ENCODE assay signal across 14 cellular contexts in the genomic region with DNA sequence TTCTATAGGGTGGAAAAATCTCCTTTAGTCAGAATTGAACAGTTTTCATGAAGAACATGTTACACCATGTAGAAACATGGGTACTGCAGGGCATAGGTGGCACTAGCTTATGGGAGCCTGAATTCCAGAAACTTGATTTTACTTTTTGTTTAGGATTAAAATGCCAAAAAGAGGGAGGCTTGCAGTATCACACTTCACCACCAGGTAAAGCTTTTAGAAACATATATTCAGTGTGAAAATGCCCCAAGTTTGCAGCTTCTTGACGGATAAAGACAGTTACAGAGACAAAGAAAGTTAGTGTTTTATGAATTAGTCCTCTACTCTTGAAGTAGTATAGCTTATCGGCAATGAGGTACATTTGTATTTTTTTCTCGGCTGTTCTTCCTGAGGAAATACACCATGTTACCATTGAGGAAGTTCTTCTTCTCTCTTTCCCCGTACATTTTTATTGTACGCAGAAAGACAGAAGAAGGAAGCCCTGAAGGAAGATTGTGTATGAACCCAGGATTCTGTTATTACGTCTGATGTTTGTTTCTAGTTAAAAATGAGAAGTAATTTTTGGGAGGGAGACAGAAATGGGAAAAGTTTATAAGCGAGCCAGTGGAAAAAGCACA.
A peak's percentile ranks its signal among the peaks of the same experiment; 100 is the strongest.
DNase-seq lines count a peak whose midpoint lies in the region; ATAC-seq and TF ChIP-seq lines count a peak whose summit lies in the region.
"Had no signal": no experiment of that assay in that cellular context is flagged by ENCODE, and none has a peak within 500 bp of the region (broad histone marks: within the 10 kb centered on the region; RNA-seq: fewer than 3 reads in every experiment).

No MANE protein-coding gene starts in this region.

- H3K4me3 ChIP-seq in cardiac muscle cell (no peak overlapping the region), SK-N-SH (ENCODE audit: low read depth in 2 of 2, low read length in 1 of 2) (no peak overlapping the region), fibroblast of pulmonary artery (replicated peaks; ENCODE audit: low read depth, low read length) (no peak overlapping the region), neuronal stem cell (ENCODE audit: low read length in 2 of 2) (no peak overlapping the region)
- H3K4me3 ChIP-seq: BLaER1, gastrocnemius medialis had no signal

- H2AFZ ChIP-seq in SK-N-SH (ENCODE audit: low read depth) (no peak overlapping the region), neuronal stem cell (ENCODE audit: low read length) (no peak overlapping the region)

- H3K27ac Mint-ChIP-seq in type B pancreatic cell, result peak overlapping the region; percentile 40
- H3K27ac Mint-ChIP-seq: activated CD4-positive, alpha-beta memory T cell treated with anti-CD3 and anti-CD28 coated beads, Interleukin-2, amount 10 ng/mL, durations not matched to agents 7 days and 5 days; activated naive CD8-positive, alpha-beta T cell treated with anti-CD3 and anti-CD28 coated beads, Interleukin-2, amount 10 ng/mL, durations not matched to agents 7 days and 5 days; stimulated activated naive B cell treated with anti-CD40 and anti-IgM and Interleukin-4, amounts not matched to agents 10 μg/mL and 1 μg/mL and 100 μg/mL, for 72 hours had no signal

- no peak overlapping the region for H3K9ac ChIP-seq in SK-N-SH
- no peak overlapping the region for H3K9ac ChIP-seq in neuronal stem cell (ENCODE audit: low read depth, low read length, poor library complexity)
- H3K9ac ChIP-seq: BLaER1 had no signal

- ATAC-seq in Right ventricle myocardium superior (ENCODE audit: poor library complexity), result no peak
- ATAC-seq in omental fat pad (ENCODE audit: low FRiP score), result no peak
- ATAC-seq in GM19035 (IDR thresholded peaks at IDR 0.05; ENCODE audit: unreplicated experiment), result no peak
- ATAC-seq: gastrocnemius medialis; stimulated activated naive B cell treated with anti-CD40 and anti-IgM and Interleukin-4, amounts not matched to agents 10 μg/mL and 1 μg/mL and 100 μg/mL, for 72 hours had no signal

- peaks cover 3% of the 10 kb centered on the region for H3K9me3 Mint-ChIP-seq in type B pancreatic cell
- H3K9me3 Mint-ChIP-seq: activated naive CD8-positive, alpha-beta T cell treated with anti-CD3 and anti-CD28 coated beads, Interleukin-2, amount 10 ng/mL, durations not matched to agents 7 days and 5 days; stimulated activated naive B cell treated with anti-CD40 and anti-IgM and Interleukin-4, amounts not matched to agents 10 μg/mL and 1 μg/mL and 100 μg/mL, for 72 hours had no signal

- POLR2A ChIA-PET in SK-N-SH (lab: Yijun Ruan, JAX), result no interaction called here

- H3K4me1 Mint-ChIP-seq in type B pancreatic cell (ENCODE audit: unreplicated experiment), result peaks cover 67% of the 10 kb centered on the region
- H3K4me1 Mint-ChIP-seq: activated CD4-positive, alpha-beta memory T cell treated with anti-CD3 and anti-CD28 coated beads, Interleukin-2, amount 10 ng/mL, durations not matched to agents 7 days and 5 days; activated naive CD8-positive, alpha-beta T cell treated with anti-CD3 and anti-CD28 coated beads, Interleukin-2, amount 10 ng/mL, durations not matched to agents 7 days and 5 days; stimulated activated naive B cell treated with anti-CD40 and anti-IgM and Interleukin-4, amounts not matched to agents 10 μg/mL and 1 μg/mL and 100 μg/mL, for 72 hours had no signal

- H3K4me2 ChIP-seq in SK-N-SH (no peak overlapping the region), neuronal stem cell (ENCODE audit: insufficient read depth, low read length, poor library complexity, severe bottlenecking) (no peak overlapping the region)
- H3K4me2 ChIP-seq: BLaER1 had no signal

- DNase-seq in cardiac muscle cell (ENCODE audit: low read depth in 1 of 2, low spot score in 1 of 2), result no peak
- DNase-seq in Right ventricle myocardium superior, result no peak
- no peak for DNase-seq in SK-N-SH
- DNase-seq in fibroblast of pulmonary artery (ENCODE audit: low read depth), result no peak
- DNase-seq in type B pancreatic cell (ENCODE audit: extremely low spot score, unreplicated experiment), result no peak
- no peak for DNase-seq in omental fat pad (ENCODE audit: low spot score)
- DNase-seq in neuronal stem cell (ENCODE audit: low spot score), result no peak
- DNase-seq: activated CD4-positive, alpha-beta memory T cell treated with anti-CD3 and anti-CD28 coated beads, Interleukin-2, amount 10 ng/mL, durations not matched to agents 7 days and 5 days; activated naive CD8-positive, alpha-beta T cell treated with anti-CD3 and anti-CD28 coated beads, Interleukin-2, amount 10 ng/mL, durations not matched to agents 7 days and 5 days; gastrocnemius medialis; NCI-H187; stimulated activated naive B cell treated with anti-CD40 and anti-IgM and Interleukin-4, amounts not matched to agents 10 μg/mL and 1 μg/mL and 100 μg/mL, for 72 hours had no signal

- H2BK5ac ChIP-seq in neuronal stem cell (ENCODE audit: low read length), result no peak overlapping the region

- intact Hi-C loops in Right ventricle myocardium superior (cut with DNase I), result loop anchor here (10.0 kb wide), 1 partner anchor 160 kb away; no protein-coding TSS in a partner anchor

- no peak overlapping the region for H2BK12ac ChIP-seq in neuronal stem cell (ENCODE audit: low read length)

- TF ChIP-seq EP300 in SK-N-SH (IDR thresholded peaks at IDR 0.05; ENCODE audit: borderline replicate concordance in 1 of 2, low read depth in 1 of 2, low read length in 1 of 2), result no peak

- CTCF ChIA-PET in SK-N-SH (lab: Yijun Ruan, JAX), result interaction anchor here (0.6 to 2.3 kb wide), 4 partner anchors 8 to 754 kb away, joined by 3 to 9 read pairs (median 3); no protein-coding TSS in a partner anchor

- 92% methylated on average over 7 of the region's 7 CpGs for WGBS in SK-N-SH (ENCODE audit: low lambda C conversion rate)
- no CpG with 5 or more reads among the region's 7 CpGs for WGBS in neuronal stem cell (ENCODE audit: extremely low coverage in 2 of 2, insufficient read length in 2 of 2, insufficient replicate concordance in 1 of 2), 2 donors

- H3K27me3 Mint-ChIP-seq in type B pancreatic cell, result no peaks in the 10 kb centered on the region
- H3K27me3 Mint-ChIP-seq: activated CD4-positive, alpha-beta memory T cell treated with anti-CD3 and anti-CD28 coated beads, Interleukin-2, amount 10 ng/mL, durations not matched to agents 7 days and 5 days; activated naive CD8-positive, alpha-beta T cell treated with anti-CD3 and anti-CD28 coated beads, Interleukin-2, amount 10 ng/mL, durations not matched to agents 7 days and 5 days; stimulated activated naive B cell treated with anti-CD40 and anti-IgM and Interleukin-4, amounts not matched to agents 10 μg/mL and 1 μg/mL and 100 μg/mL, for 72 hours had no signal

- peaks cover 63% of the 10 kb centered on the region for H3K36me3 Mint-ChIP-seq in type B pancreatic cell
- H3K36me3 Mint-ChIP-seq: activated naive CD8-positive, alpha-beta T cell treated with anti-CD3 and anti-CD28 coated beads, Interleukin-2, amount 10 ng/mL, durations not matched to agents 7 days and 5 days; stimulated activated naive B cell treated with anti-CD40 and anti-IgM and Interleukin-4, amounts not matched to agents 10 μg/mL and 1 μg/mL and 100 μg/mL, for 72 hours had no signal

- H4K20me1 ChIP-seq in SK-N-SH (ENCODE audit: insufficient read depth), result no peaks in the 10 kb centered on the region
- H4K20me1 ChIP-seq: BLaER1 had no signal

- no peak overlapping the region for H3K23ac ChIP-seq in neuronal stem cell (ENCODE audit: low read depth, low read length, poor library complexity)

- H3K9me2 ChIP-seq in SK-N-SH, result no peaks in the 10 kb centered on the region

- H3K18ac ChIP-seq in neuronal stem cell (ENCODE audit: low read length), result no peak overlapping the region

- H3K36me3 ChIP-seq in cardiac muscle cell (peaks cover 19% of the 10 kb centered on the region), SK-N-SH (replicated peaks in 1 of 2; ENCODE audit: control insufficient read depth in 1 of 2, insufficient read depth in 2 of 2, low read length in 1 of 2) (peaks cover 4 to 15% of the 10 kb centered on the region in 2 experiments), neuronal stem cell (replicated peaks in 1 of 2; ENCODE audit: control insufficient read depth in 2 of 2, insufficient read depth in 2 of 2, low read length in 2 of 2) (peaks cover 0 to 22% of the 10 kb centered on the region in 2 donors)
- H3K36me3 ChIP-seq: BLaER1, gastrocnemius medialis had no signal

- no peaks in the 10 kb centered on the region for H3K79me1 ChIP-seq in neuronal stem cell (ENCODE audit: low read depth, low read length)

- H3K4ac ChIP-seq in neuronal stem cell (ENCODE audit: low read length), result no peak overlapping the region

- H3K4me1 ChIP-seq in cardiac muscle cell (ENCODE audit: low read depth) (peaks cover 40% of the 10 kb centered on the region), SK-N-SH (ENCODE audit: control insufficient read depth in 1 of 2, insufficient read depth in 2 of 2, low read depth in 1 of 2, low read length in 1 of 2) (no peaks in the 10 kb centered on the region), neuronal stem cell (ENCODE audit: control insufficient read depth in 2 of 2, insufficient read depth in 1 of 2, low read depth in 1 of 2, low read length in 2 of 2) (peaks cover 6 to 29% of the 10 kb centered on the region in 2 donors)
- H3K4me1 ChIP-seq: BLaER1 had no signal

- H3K27me3 ChIP-seq in cardiac muscle cell (no peaks in the 10 kb centered on the region), SK-N-SH (ENCODE audit: insufficient read depth) (no peaks in the 10 kb centered on the region), neuronal stem cell (ENCODE audit: control insufficient read depth in 3 of 3, insufficient read depth in 3 of 3, low read depth in 1 of 3, low read length in 3 of 3) (no peaks in the 10 kb centered on the region)
- H3K27me3 ChIP-seq: BLaER1, gastrocnemius medialis had no signal

- H4K91ac ChIP-seq in neuronal stem cell (ENCODE audit: low read depth, low read length, poor library complexity), result no peak overlapping the region

- no peaks in the 10 kb centered on the region for H3K79me2 ChIP-seq in SK-N-SH (ENCODE audit: insufficient read depth)

- no peak overlapping the region for H3K4me3 Mint-ChIP-seq in type B pancreatic cell
- H3K4me3 Mint-ChIP-seq: activated CD4-positive, alpha-beta memory T cell treated with anti-CD3 and anti-CD28 coated beads, Interleukin-2, amount 10 ng/mL, durations not matched to agents 7 days and 5 days; activated naive CD8-positive, alpha-beta T cell treated with anti-CD3 and anti-CD28 coated beads, Interleukin-2, amount 10 ng/mL, durations not matched to agents 7 days and 5 days; stimulated activated naive B cell treated with anti-CD40 and anti-IgM and Interleukin-4, amounts not matched to agents 10 μg/mL and 1 μg/mL and 100 μg/mL, for 72 hours had no signal

- H3F3A ChIP-seq in SK-N-SH (replicated peaks; ENCODE audit: insufficient read depth), result no peaks in the 10 kb centered on the region

- TF ChIP-seq RAD21 in SK-N-SH (IDR thresholded peaks at IDR 0.05; ENCODE audit: low read length), result no peak

- no peak overlapping the region for H4K8ac ChIP-seq in neuronal stem cell (ENCODE audit: low read depth, low read length)

- peak; percentile 38 for TF ChIP-seq CTCF in cardiac muscle cell (IDR thresholded peaks at IDR 0.05; ENCODE audit: low read depth, low read length)
- TF ChIP-seq CTCF in SK-N-SH (IDR thresholded peaks at IDR 0.05), result peak; percentile 55
- TF ChIP-seq CTCF in fibroblast of pulmonary artery (IDR thresholded peaks at IDR 0.05; ENCODE audit: low read length, missing control alignments), result peak; percentile 43
- TF ChIP-seq CTCF in type B pancreatic cell (conservative IDR thresholded peaks at IDR 0.05), result peak; percentile 71
- no peak for TF ChIP-seq CTCF in omental fat pad (IDR thresholded peaks at IDR 0.05)

- H3K27ac ChIP-seq in cardiac muscle cell, result peak overlapping the region; percentile 15
- no peak overlapping the region for H3K27ac ChIP-seq in SK-N-SH (ENCODE audit: low read depth in 2 of 2, low read length in 1 of 2)
- H3K27ac ChIP-seq in neuronal stem cell (replicated peaks; ENCODE audit: low read length), result no peak overlapping the region
- H3K27ac ChIP-seq: BLaER1, gastrocnemius medialis had no signal

- no peak overlapping the region for H2BK15ac ChIP-seq in neuronal stem cell (ENCODE audit: low read length)

- H2AK5ac ChIP-seq in neuronal stem cell (ENCODE audit: low read depth, low read length), result no peak overlapping the region

- H3K9me3 ChIP-seq in cardiac muscle cell (ENCODE audit: low read depth), result no peaks in the 10 kb centered on the region
- H3K9me3 ChIP-seq in SK-N-SH, result no peaks in the 10 kb centered on the region
- H3K9me3 ChIP-seq in neuronal stem cell (replicated peaks in 1 of 2; ENCODE audit: control insufficient read depth in 2 of 2, insufficient read depth in 1 of 2, low read depth in 1 of 2, low read length in 2 of 2), result no peaks in the 10 kb centered on the region
- H3K9me3 ChIP-seq: BLaER1, gastrocnemius medialis had no signal

- no peak overlapping the region for H2BK120ac ChIP-seq in neuronal stem cell (ENCODE audit: low read depth, low read length)

- H3K14ac ChIP-seq in neuronal stem cell (ENCODE audit: low read length), result no peak overlapping the region

Comparison
In these comparisons a context has a peak if more than half of its experiments do, and no peak if none do; other contexts are left out.
1. CTCF ChIP-seq: peak in cardiac muscle cell (single experiment), SK-N-SH (single experiment), fibroblast of pulmonary artery (single experiment) and type B pancreatic cell (single experiment); none in omental fat pad (0 of 3).